Comparison of ENCODE assay signal across 30 cellular contexts in the genomic region with DNA sequence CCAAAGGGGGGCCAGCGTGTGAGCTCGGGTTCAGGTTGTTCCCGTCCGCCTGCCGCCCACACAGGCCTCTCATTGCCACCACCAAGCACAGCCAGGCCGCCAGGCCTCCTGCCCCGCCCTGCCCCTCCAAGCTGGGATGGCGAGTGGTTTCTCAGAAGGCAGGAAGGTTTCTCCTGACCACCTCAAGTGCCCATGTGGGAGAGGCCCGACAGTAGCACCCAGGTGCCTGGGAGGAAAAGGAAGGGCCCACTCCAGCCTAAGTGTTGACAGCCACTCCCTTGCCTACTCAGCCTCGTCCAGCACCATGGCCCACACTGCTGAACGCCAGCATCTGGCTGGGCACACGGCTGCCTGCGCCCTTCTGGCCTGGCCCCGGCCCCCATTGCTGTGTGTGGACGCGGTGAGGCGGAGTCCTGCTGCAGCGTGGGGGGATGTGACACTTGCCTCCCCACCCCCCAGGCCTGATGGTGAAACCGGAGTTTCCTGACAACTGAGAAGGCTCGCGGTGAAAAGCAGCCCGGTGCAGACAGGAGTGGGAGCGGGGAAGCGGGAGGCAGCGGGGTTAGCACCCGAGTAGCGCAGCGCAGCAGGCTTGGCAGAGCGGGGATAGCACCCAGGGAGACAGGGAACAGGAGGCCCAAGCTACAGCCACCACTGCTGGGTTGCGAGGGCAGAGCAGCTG. TPM values are rescaled to one million over a fixed set of nuclear protein-coding genes. Genes with fewer than 3 reads are reported as not detected.
A peak's percentile ranks its signal among the peaks of the same experiment; 100 is the strongest.
DNase-seq lines count a peak whose midpoint lies in the region; ATAC-seq and TF ChIP-seq lines count a peak whose summit lies in the region.
"Had no signal": no experiment of that assay in that cellular context is flagged by ENCODE, and none has a peak within 500 bp of the region (broad histone marks: within the 10 kb centered on the region; RNA-seq: fewer than 3 reads in every experiment).

No MANE protein-coding gene starts in this region.

- no peak for ATAC-seq in effector memory CD8-positive, alpha-beta T cell (replicated peaks)
- no peak for ATAC-seq in GM21423 (IDR thresholded peaks at IDR 0.05; ENCODE audit: unreplicated experiment)
- ATAC-seq: activated CD4-positive, CD25-positive, alpha-beta regulatory T cell treated with anti-CD3 and anti-CD28 coated beads, Interleukin-2, amount 50 U/mL, for 24 hours; gastrocnemius medialis; T-cell had no signal

- intact Hi-C loops in CD4-positive, alpha-beta memory T cell (cut with micrococcal nuclease): no loop called here
- intact Hi-C loops in sigmoid colon (cut with DNase I): no loop called here

- peak overlapping the region; percentile 15 for H3K27ac ChIP-seq in CD4-positive, alpha-beta memory T cell (ENCODE audit: low read depth, low read length)
- peak overlapping the region; percentile 67 to 99 (median 98) for H3K27ac ChIP-seq in sigmoid colon
- H3K27ac ChIP-seq: gastrocnemius medialis, hepatocyte had no signal

- H3K4me1 Mint-ChIP-seq in CD4-positive, alpha-beta memory T cell: peaks cover 16 to 65% (median 28%) of the 10 kb centered on the region in 4 donors
- H3K4me1 Mint-ChIP-seq in effector memory CD8-positive, alpha-beta T cell (ENCODE audit: low read depth in 2 of 2): peaks cover 12 to 41% of the 10 kb centered on the region in 2 donors
- H3K4me1 Mint-ChIP-seq: H9 had no signal

- H3K36me3 ChIP-seq in CD4-positive, alpha-beta memory T cell (ENCODE audit: insufficient read depth, low read length): peaks cover 83% of the 10 kb centered on the region
- peaks cover 65 to 99% (median 85%) of the 10 kb centered on the region in 4 donors for H3K36me3 ChIP-seq in sigmoid colon
- H3K36me3 ChIP-seq: gastrocnemius medialis, uterus had no signal

- POLR2A ChIA-PET in CD4-positive, alpha-beta memory T cell (lab: Charles Lee; ENCODE audit: partially characterized antibody): interaction anchor here (0.8 to 12.9 kb wide), 3 partner anchors 11 to 280 kb away, joined by 3 to 245 read pairs (median 3); a partner anchor contains a TSS

- no peak for TF ChIP-seq EP300 in sigmoid colon (IDR thresholded peaks at IDR 0.05)

- H3K27ac Mint-ChIP-seq in CD4-positive, alpha-beta memory T cell: peak overlapping the region in 2 of 7 donors; percentile 70 to 74
- peak overlapping the region in 1 of 2 donors; percentile 99 for H3K27ac Mint-ChIP-seq in effector memory CD8-positive, alpha-beta T cell
- H3K27ac Mint-ChIP-seq: activated naive CD8-positive, alpha-beta T cell treated with anti-CD3 and anti-CD28 coated beads, Interleukin-2, amount 10 ng/mL, durations not matched to agents 7 days and 5 days; dendritic cell treated with granulocyte-macrophage colony-stimulating factor and Interleukin-4, amounts not matched to agents 40 ng/mL and 50 ng/mL, for 4 days; H9; naive B cell had no signal

- peak in 2 of 5 donors; percentile 6 to 31 for DNase-seq in CD4-positive, alpha-beta memory T cell
- DNase-seq in effector memory CD8-positive, alpha-beta T cell: peak in 1 of 3 experiments; percentile 3
- DNase-seq in sigmoid colon (no peak), AG08395 (ENCODE audit: low spot score) (no peak), cerebellum (ENCODE audit: low spot score) (no peak), 8988T (no peak)
- DNase-seq: activated CD4-positive, alpha-beta memory T cell treated with anti-CD3 and anti-CD28 coated beads, Interleukin-2, amount 10 ng/mL, durations not matched to agents 7 days and 5 days; activated gamma-delta T cell; activated naive CD8-positive, alpha-beta T cell treated with anti-CD3 and anti-CD28 coated beads, Interleukin-2, amount 10 ng/mL, durations not matched to agents 7 days and 5 days; activated T-cell treated with anti-CD3 and anti-CD28 coated beads for 4 hours; caudate nucleus; gastrocnemius medialis; H9; left cardiac atrium; naive B cell; NCI-H1092 treated with DMSO at 0.1 percent for 48 hours; NCI-H187 treated with DMSO at 0.1 percent for 48 hours; NCI-H2227 treated with DMSO at 0.1 percent for 48 hours; NCI-H748 treated with DMSO at 0.1 percent for 48 hours; stimulated activated CD4-positive, alpha-beta T cell treated with anti-CD3 and anti-CD28 coated beads, Interleukin-2, amount 100 ng/mL, for 24 hours; T-cell had no signal

- in situ Hi-C loops in GM18951 (cut with MboI; ENCODE audit: low sequenced_read_pairs, unreplicated experiment): no loop called here

- 85% methylated on average over 30 of the region's 30 CpGs for WGBS in sigmoid colon, 2 donors

- CTCF ChIA-PET in CD4-positive, alpha-beta memory T cell (lab: Charles Lee; ENCODE audit: partially characterized antibody): no interaction called here

- TF ChIP-seq CTCF in sigmoid colon (IDR thresholded peaks at IDR 0.05): no peak

- no peaks in the 10 kb centered on the region for H3K9me3 Mint-ChIP-seq in CD4-positive, alpha-beta memory T cell
- H3K9me3 Mint-ChIP-seq in effector memory CD8-positive, alpha-beta T cell: no peaks in the 10 kb centered on the region
- H3K9me3 Mint-ChIP-seq: activated CD4-positive, alpha-beta memory T cell treated with anti-CD3 and anti-CD28 coated beads, Interleukin-2, amount 10 ng/mL, durations not matched to agents 7 days and 5 days; activated naive CD8-positive, alpha-beta T cell treated with anti-CD3 and anti-CD28 coated beads, Interleukin-2, amount 10 ng/mL, durations not matched to agents 7 days and 5 days; CD14-positive monocyte; dendritic cell treated with granulocyte-macrophage colony-stimulating factor and Interleukin-4, amounts not matched to agents 40 ng/mL and 50 ng/mL, for 4 days; naive B cell; T-cell had no signal

- H3K4me3 Mint-ChIP-seq in CD4-positive, alpha-beta memory T cell: peak overlapping the region in 1 of 8 donors; percentile 45
- peak overlapping the region; percentile 8 to 41 for H3K4me3 Mint-ChIP-seq in effector memory CD8-positive, alpha-beta T cell
- H3K4me3 Mint-ChIP-seq: activated CD4-positive, alpha-beta memory T cell treated with anti-CD3 and anti-CD28 coated beads, Interleukin-2, amount 10 ng/mL, durations not matched to agents 7 days and 5 days; activated naive CD8-positive, alpha-beta T cell treated with anti-CD3 and anti-CD28 coated beads, Interleukin-2, amount 10 ng/mL, durations not matched to agents 7 days and 5 days; CD14-positive monocyte; dendritic cell treated with granulocyte-macrophage colony-stimulating factor and Interleukin-4, amounts not matched to agents 40 ng/mL and 50 ng/mL, for 4 days; H9; naive B cell; T-cell had no signal

- no peaks in the 10 kb centered on the region for H3K27me3 ChIP-seq in CD4-positive, alpha-beta memory T cell (ENCODE audit: insufficient read depth, low read length)
- H3K27me3 ChIP-seq in sigmoid colon: no peaks in the 10 kb centered on the region
- H3K27me3 ChIP-seq: ascending aorta, gastrocnemius medialis, hepatocyte, uterus had no signal

- H3K4me1 ChIP-seq in CD4-positive, alpha-beta memory T cell (ENCODE audit: insufficient read depth, low read length): peaks cover 99% of the 10 kb centered on the region
- peaks cover 0 to 27% (median 13%) of the 10 kb centered on the region in 4 donors for H3K4me1 ChIP-seq in sigmoid colon
- H3K4me1 ChIP-seq: gastrocnemius medialis, uterus had no signal

- H3K27me3 Mint-ChIP-seq in CD4-positive, alpha-beta memory T cell: no peaks in the 10 kb centered on the region
- no peaks in the 10 kb centered on the region for H3K27me3 Mint-ChIP-seq in effector memory CD8-positive, alpha-beta T cell
- H3K27me3 Mint-ChIP-seq: activated CD4-positive, alpha-beta memory T cell treated with anti-CD3 and anti-CD28 coated beads, Interleukin-2, amount 10 ng/mL, durations not matched to agents 7 days and 5 days; activated naive CD8-positive, alpha-beta T cell treated with anti-CD3 and anti-CD28 coated beads, Interleukin-2, amount 10 ng/mL, durations not matched to agents 7 days and 5 days; dendritic cell treated with granulocyte-macrophage colony-stimulating factor and Interleukin-4, amounts not matched to agents 40 ng/mL and 50 ng/mL, for 4 days; naive B cell; T-cell had no signal

- H3K9me3 ChIP-seq in CD4-positive, alpha-beta memory T cell (ENCODE audit: control insufficient read depth in 1 of 2, low read length in 2 of 2): no peaks in the 10 kb centered on the region
- H3K9me3 ChIP-seq in sigmoid colon: no peaks in the 10 kb centered on the region
- H3K9me3 ChIP-seq: ascending aorta, gastrocnemius medialis, uterus had no signal

- no peak overlapping the region for H3K4me3 ChIP-seq in CD4-positive, alpha-beta memory T cell (ENCODE audit: low read length in 2 of 2)
- no peak overlapping the region for H3K4me3 ChIP-seq in sigmoid colon
- H3K4me3 ChIP-seq: ascending aorta, gastrocnemius medialis, hepatocyte, smooth muscle cell, uterus had no signal

- TF ChIP-seq POLR2A in GM18951 (IDR thresholded peaks at IDR 0.05; ENCODE audit: extremely low read depth, insufficient read depth, insufficient read length): peak; percentile 1
- TF ChIP-seq POLR2A in sigmoid colon (IDR thresholded peaks at IDR 0.05): no peak

- H3K36me3 Mint-ChIP-seq in CD4-positive, alpha-beta memory T cell: peaks cover 8 to 39% of the 10 kb centered on the region in 2 donors
- peaks cover 100% of the 10 kb centered on the region for H3K36me3 Mint-ChIP-seq in effector memory CD8-positive, alpha-beta T cell (ENCODE audit: insufficient read depth)
- H3K36me3 Mint-ChIP-seq: naive B cell had no signal

RNA-seq across cellular contexts. Expression of a gene that starts 19.2 kb away (rescaled TPM):
- 100 to 1,000 TPM; 839 to 871 TPM for total RNA-seq in CD4-positive, alpha-beta memory T cell
- 100 to 1,000 TPM in 1 of 2 donors, 10 to 100 TPM in 1; 87.4 to 683 TPM for polyA plus RNA-seq in CD4-positive, alpha-beta memory T cell
- 1,000 to 10,000 TPM; 2,494 to 9,435 (median 5,341) TPM for total RNA-seq in sigmoid colon
- polyA plus RNA-seq in sigmoid colon: 100 to 1,000 TPM in 1 of 3 donors, 10 to 100 TPM in 2; 27.0 to 442 (median 42.0) TPM
- total RNA-seq in cerebellum: 131 TPM

RNA-seq across cellular contexts. Expression of a gene that starts 23.9 kb away (rescaled TPM):
- total RNA-seq in CD4-positive, alpha-beta memory T cell: 10 to 100 TPM; 84.3 to 88.7 TPM
- polyA plus RNA-seq in CD4-positive, alpha-beta memory T cell: 10 to 100 TPM; 30.3 to 38.2 TPM
- total RNA-seq in sigmoid colon (10 to 100 TPM; 44.3 to 66.8 (median 48.6) TPM), cerebellum (18.8 TPM)
- polyA plus RNA-seq in sigmoid colon: 10 to 100 TPM; 40.7 to 87.9 (median 42.6) TPM

RNA-seq across cellular contexts. Expression of a gene that starts 42.9 kb away (rescaled TPM):
- 1,000 to 10,000 TPM; 5,157 to 5,386 TPM for total RNA-seq in CD4-positive, alpha-beta memory T cell
- polyA plus RNA-seq in CD4-positive, alpha-beta memory T cell: 1,000 to 10,000 TPM; 4,018 to 5,740 TPM
- 1,000 to 10,000 TPM; 3,138 to 8,651 (median 6,770) TPM for total RNA-seq in sigmoid colon
- 1,000 to 10,000 TPM; 4,760 to 8,094 (median 5,003) TPM for polyA plus RNA-seq in sigmoid colon
- total RNA-seq in cerebellum: 1,446 TPM

RNA-seq across cellular contexts. Expression of a gene that starts 53.8 kb away (rescaled TPM):
- 10 to 100 TPM; 25.3 to 26.3 TPM for total RNA-seq in CD4-positive, alpha-beta memory T cell
- polyA plus RNA-seq in CD4-positive, alpha-beta memory T cell: 10 to 100 TPM; 14.0 to 16.2 TPM
- total RNA-seq in sigmoid colon (10 to 100 TPM; 10.9 to 21.8 (median 16.6) TPM), cerebellum (5.1 TPM)
- 10 to 100 TPM; 15.5 to 25.7 (median 17.4) TPM for polyA plus RNA-seq in sigmoid colon

RNA-seq across cellular contexts. Expression of a gene that starts 56.1 kb away (rescaled TPM):
- total RNA-seq in CD4-positive, alpha-beta memory T cell: 100 to 1,000 TPM; 139 to 141 TPM
- polyA plus RNA-seq in CD4-positive, alpha-beta memory T cell: 10 to 100 TPM; 47.3 to 48.2 TPM
- 10 to 100 TPM; 35.7 to 58.2 (median 36.6) TPM for total RNA-seq in sigmoid colon
- 10 to 100 TPM in 1 of 3 donors, 1 to 10 TPM in 2; 8.4 to 48.0 (median 9.2) TPM for polyA plus RNA-seq in sigmoid colon
- 14.9 TPM for total RNA-seq in cerebellum
